8 cellular contexts compared by ENCODE assay signal in the genomic region with DNA sequence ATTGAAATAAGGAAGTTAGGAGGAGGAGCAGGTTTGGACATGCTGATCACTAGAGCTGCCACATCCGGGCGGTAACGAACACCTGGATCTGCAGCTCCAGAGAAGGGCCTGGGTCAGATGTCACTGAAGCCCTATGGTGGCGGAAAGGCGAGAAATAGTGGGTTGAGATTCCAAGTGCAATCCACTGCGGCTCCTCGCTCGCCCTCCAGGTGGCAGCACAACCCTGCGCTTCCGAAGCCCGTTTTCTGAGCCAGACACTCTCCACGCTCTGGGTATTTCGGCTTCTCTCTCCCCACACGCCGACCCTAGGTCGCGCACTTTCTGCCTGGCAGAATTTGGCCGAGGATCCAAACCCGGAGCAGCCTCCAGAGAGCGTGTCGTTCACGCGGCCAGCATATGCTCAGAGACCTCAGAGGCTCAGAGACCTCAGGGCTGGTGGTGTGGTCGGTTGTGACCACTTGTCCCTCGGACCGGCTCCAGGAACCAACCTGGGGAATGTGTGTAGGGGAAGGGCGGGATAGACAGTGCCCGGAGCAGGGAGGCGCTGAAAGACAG. TPM values are rescaled to one million over a fixed set of nuclear protein-coding genes. Genes with fewer than 3 reads are reported as not detected.
DNase-seq lines count a peak whose midpoint lies in the region; ATAC-seq, FAIRE-seq and TF ChIP-seq lines count a peak whose summit lies in the region.

No MANE protein-coding gene starts in this region.

- H3K9ac ChIP-seq in keratinocyte (ENCODE audit: control insufficient read depth, extremely low read depth, insufficient read depth, low read length) = peak overlapping the region; percentile 72

- no peaks in the 10 kb centered on the region for H3K9me3 ChIP-seq in keratinocyte (ENCODE audit: control insufficient read depth, low read depth, low read length)

- H3K79me2 ChIP-seq in keratinocyte (ENCODE audit: control insufficient read depth, insufficient read depth, low read length) = no peaks in the 10 kb centered on the region

- dilution Hi-C loops in keratinocyte (cut with MboI; ENCODE audit: extremely low pct_ligation_motif_present, low sequenced_read_pairs) = no loop called here

- no peaks in the 10 kb centered on the region for H3K36me3 ChIP-seq in keratinocyte (ENCODE audit: control insufficient read depth in 2 of 2, extremely low read depth in 1 of 2, insufficient read depth in 2 of 2, low read length in 2 of 2)

- peak; percentile 84 for FAIRE-seq in keratinocyte (lab: Jason Lieb, UNC)

- POLR2A ChIA-PET in GM10248 (lab: Yijun Ruan, JAX) = interaction anchor here (0.5 to 1.6 kb wide), 2 partner anchors 205 to 555 kb away, joined by 3 read pairs; no protein-coding TSS in a partner anchor

- no peaks in the 10 kb centered on the region for H3K9me1 ChIP-seq in keratinocyte (ENCODE audit: control insufficient read depth, extremely low read depth, insufficient read depth, low read length)

- H3K27ac ChIP-seq in keratinocyte (ENCODE audit: control insufficient read depth, insufficient read depth, low read length) = peak overlapping the region; percentile 44

- H3K27me3 ChIP-seq in keratinocyte (ENCODE audit: control insufficient read depth, extremely low read depth, insufficient read depth, low read length) = peaks cover 34% of the 10 kb centered on the region

- H3K4me3 ChIP-seq in keratinocyte (ENCODE audit: control insufficient read depth in 2 of 3, extremely low read depth in 1 of 3, insufficient read depth in 2 of 3, low read depth in 1 of 3, low read length in 3 of 3) = peak overlapping the region; percentile 38 to 78 (median 66)

- H3K4me1 ChIP-seq in keratinocyte (ENCODE audit: control insufficient read depth, extremely low read depth, insufficient read depth, low read length) = peaks cover 16% of the 10 kb centered on the region

- peak; percentile 66 for ATAC-seq in HG03060 (IDR thresholded peaks at IDR 0.05; ENCODE audit: low read depth, unreplicated experiment)
- no peak for ATAC-seq in HG03280 (IDR thresholded peaks at IDR 0.05; ENCODE audit: unreplicated experiment)

- peak; percentile 95 for TF ChIP-seq CTCF in GM10248 (IDR thresholded peaks at IDR 0.05; ENCODE audit: control extremely low read depth, extremely low read depth, low read depth, missing control alignments)
- TF ChIP-seq CTCF in keratinocyte (optimal IDR thresholded peaks at IDR 0.05 in 1 of 3, IDR thresholded peaks at IDR 0.05 in 1 of 3, conservative IDR thresholded peaks at IDR 0.05 in 1 of 3; ENCODE audit: extremely low read depth in 1 of 3, insufficient read depth in 2 of 3, low read length in 3 of 3) = peak; percentile 98

- peak overlapping the region; percentile 72 for H2AFZ ChIP-seq in keratinocyte (ENCODE audit: control insufficient read depth, low read length)

- CTCF ChIA-PET in GM10248 (lab: Yijun Ruan, JAX) = interaction anchor here (0.6 to 8.4 kb wide), 22 partner anchors 12 to 407 kb away, joined by 3 to 80 read pairs (median 4); a partner anchor contains a TSS

- H4K20me1 ChIP-seq in keratinocyte (ENCODE audit: control insufficient read depth, extremely low read depth, insufficient read depth, low read length) = no peaks in the 10 kb centered on the region

- DNase-seq in GM10248 (ENCODE audit: extremely low spot score) (peak; percentile 89), NCI-H2227 treated with DMSO at 0.1 percent for 48 hours (lab: John Stamatoyannopoulos, UW) (peak; percentile 34), cerebellar cortex (ENCODE audit: low spot score) (peak; percentile 88), keratinocyte (ENCODE audit: low read depth, low spot score) (peak; percentile 75)
- peak; percentile 82 for DNase-seq in activated CD4-positive, alpha-beta T cell treated with anti-CD3 and anti-CD28 coated beads for 1 hour
- peak; percentile 76 to 77 for DNase-seq in stimulated activated CD4-positive, alpha-beta T cell treated with anti-CD3 and anti-CD28 coated beads, Interleukin-15, amount 100 ng/mL, for 1 hour (ENCODE audit: low read depth in 1 of 2, low spot score in 1 of 2)

- peak overlapping the region; percentile 98 for H3K4me2 ChIP-seq in keratinocyte (ENCODE audit: control insufficient read depth, extremely low read depth, insufficient read depth, low read depth, low read length)

RNA-seq across cellular contexts. Expression of a gene that starts 0.9 kb away (rescaled TPM):
- polyA plus RNA-seq in keratinocyte = 0.05 TPM in 1 of 3 replicates, not detected in the others
- polyA plus RNA-seq in keratinocyte (2011; ENCODE audit: low read depth) = not detected
- polyA plus RNA-seq in keratinocyte (2011; cell fraction: cytosol; rRNA removed) = not detected in 2 replicates
- 0.06 and 0.09 TPM in 2 replicates for polyA plus RNA-seq in keratinocyte (2011; cell fraction: nucleus; rRNA removed)
- polyA plus RNA-seq in keratinocyte (2012; ENCODE audit: low replicate concordance) = 0.08 TPM in 1 of 2 replicates, not detected in the other
- polyA minus RNA-seq in keratinocyte = not detected in 3 replicates
- polyA minus RNA-seq in keratinocyte (2011; cell fraction: cytosol; rRNA and poly(A)+ RNA removed) = not detected
- not detected in 2 replicates for polyA minus RNA-seq in keratinocyte (2011; cell fraction: nucleus; rRNA and poly(A)+ RNA removed)

RNA-seq across cellular contexts. Expression of a gene that starts 13.8 kb away (rescaled TPM):
- polyA plus RNA-seq in keratinocyte = 0.01 to 0.05 TPM (median 0.05 TPM) in 3 replicates
- polyA plus RNA-seq in keratinocyte (2011; ENCODE audit: low read depth) = not detected
- polyA plus RNA-seq in keratinocyte (2011; cell fraction: cytosol; rRNA removed) = 0.05 TPM in 1 of 2 replicates, not detected in the other
- 0.09 and 0.20 TPM in 2 replicates for polyA plus RNA-seq in keratinocyte (2011; cell fraction: nucleus; rRNA removed)
- 0.09 and 0.20 TPM in 2 replicates for polyA plus RNA-seq in keratinocyte (2012; ENCODE audit: low replicate concordance)
- not detected in 3 replicates for polyA minus RNA-seq in keratinocyte
- not detected for polyA minus RNA-seq in keratinocyte (2011; cell fraction: cytosol; rRNA and poly(A)+ RNA removed)
- not detected in 2 replicates for polyA minus RNA-seq in keratinocyte (2011; cell fraction: nucleus; rRNA and poly(A)+ RNA removed)

RNA-seq across cellular contexts. Expression of a gene that starts 18.3 kb away (rescaled TPM):
- polyA plus RNA-seq in keratinocyte = 6.3 to 9.0 TPM (median 6.8 TPM) in 3 replicates
- polyA plus RNA-seq in keratinocyte (2011; ENCODE audit: low read depth) = 6.1 TPM
- 8.6 and 9.5 TPM in 2 replicates for polyA plus RNA-seq in keratinocyte (2011; cell fraction: cytosol; rRNA removed)
- polyA plus RNA-seq in keratinocyte (2011; cell fraction: nucleus; rRNA removed) = 34.4 and 49.1 TPM in 2 replicates
- polyA plus RNA-seq in keratinocyte (2012; ENCODE audit: low replicate concordance) = 8.2 and 32.9 TPM in 2 replicates
- 4.8 to 7.5 TPM (median 6.5 TPM) in 3 replicates for polyA minus RNA-seq in keratinocyte
- polyA minus RNA-seq in keratinocyte (2011; cell fraction: cytosol; rRNA and poly(A)+ RNA removed) = 8.6 TPM
- 10.4 and 13.9 TPM in 2 replicates for polyA minus RNA-seq in keratinocyte (2011; cell fraction: nucleus; rRNA and poly(A)+ RNA removed)

RNA-seq across cellular contexts. Expression of a gene that starts 26.8 kb away (rescaled TPM):
- polyA plus RNA-seq in keratinocyte = 769 to 1,493 TPM (median 948 TPM) in 3 replicates
- polyA plus RNA-seq in keratinocyte (2011; ENCODE audit: low read depth) = 1,059 TPM
- polyA plus RNA-seq in keratinocyte (2011; cell fraction: cytosol; rRNA removed) = 978 and 1,013 TPM in 2 replicates
- 468 and 536 TPM in 2 replicates for polyA plus RNA-seq in keratinocyte (2011; cell fraction: nucleus; rRNA removed)
- 614 and 1,141 TPM in 2 replicates for polyA plus RNA-seq in keratinocyte (2012; ENCODE audit: low replicate concordance)
- polyA minus RNA-seq in keratinocyte = 884 to 1,075 TPM (median 1,030 TPM) in 3 replicates
- polyA minus RNA-seq in keratinocyte (2011; cell fraction: cytosol; rRNA and poly(A)+ RNA removed) = 1,192 TPM
- 194 and 269 TPM in 2 replicates for polyA minus RNA-seq in keratinocyte (2011; cell fraction: nucleus; rRNA and poly(A)+ RNA removed)

RNA-seq across cellular contexts. Expression of a gene that starts 28.6 kb away (rescaled TPM):
- polyA plus RNA-seq in keratinocyte = 19.4 to 24.9 TPM (median 21.4 TPM) in 3 replicates
- 5.4 TPM for polyA plus RNA-seq in keratinocyte (2011; ENCODE audit: low read depth)
- 20.5 and 25.5 TPM in 2 replicates for polyA plus RNA-seq in keratinocyte (2011; cell fraction: cytosol; rRNA removed)
- 29.5 and 32.1 TPM in 2 replicates for polyA plus RNA-seq in keratinocyte (2011; cell fraction: nucleus; rRNA removed)
- 22.6 and 25.7 TPM in 2 replicates for polyA plus RNA-seq in keratinocyte (2012; ENCODE audit: low replicate concordance)
- 21.8 to 22.3 TPM (median 22.1 TPM) in 3 replicates for polyA minus RNA-seq in keratinocyte
- polyA minus RNA-seq in keratinocyte (2011; cell fraction: cytosol; rRNA and poly(A)+ RNA removed) = 20.0 TPM
- polyA minus RNA-seq in keratinocyte (2011; cell fraction: nucleus; rRNA and poly(A)+ RNA removed) = 8.9 and 10.1 TPM in 2 replicates

Comparison
In these comparisons a context has a peak if more than half of its experiments do, and no peak if none do; other contexts are left out.
1. DNase-seq: peak in every context shown above with its lines; median percentile 89 in GM10248; 88 in cerebellar cortex; 82 in activated CD4-positive, alpha-beta T cell treated with anti-CD3 and anti-CD28 coated beads for 1 hour; 76 in stimulated activated CD4-positive, alpha-beta T cell treated with anti-CD3 and anti-CD28 coated beads, Interleukin-15, amount 100 ng/mL, for 1 hour; 75 in keratinocyte; 34 in NCI-H2227 treated with DMSO at 0.1 percent for 48 hours.